ENCODE assay signal across 1 cellular context in genomic region chr1:54375331-54376084, GRCh38.
TF ChIP-seq lines count a peak whose summit lies in the region.

No MANE protein-coding gene starts in this region.

TF ChIP-seq in HEK293, 187 proteins besides CTCF, POLR2A, EP300 and RAD21 (continued from another document):
- TF ChIP-seq ZNF398 (tag by site-specific recombination; IDR thresholded peaks at IDR 0.05) = peak; percentile 75
- no peak for TF ChIP-seq BCL11A (tag by site-specific recombination; IDR thresholded peaks at IDR 0.05; ENCODE audit: low read depth)
- 0 out of 2 replicates have a peak, but pooled peaks have one; percentile 39 for TF ChIP-seq ZNF600 (tag by site-specific recombination; IDR thresholded peaks at IDR 0.05)
- no peak for TF ChIP-seq YY2 (tag by site-specific recombination; IDR thresholded peaks at IDR 0.05)
- TF ChIP-seq ZNF521 (tag by site-specific recombination; IDR thresholded peaks at IDR 0.05) = no peak
- TF ChIP-seq ZFP41 (tag by site-specific recombination; IDR thresholded peaks at IDR 0.05; ENCODE audit: borderline replicate concordance) = no peak
- no peak for TF ChIP-seq ZNF274 (IDR thresholded peaks at IDR 0.05; ENCODE audit: low read length)
- TF ChIP-seq ZNF274 (tag by site-specific recombination; IDR thresholded peaks at IDR 0.05; ENCODE audit: borderline replicate concordance) = no peak
- TF ChIP-seq ZNF610 (tag by site-specific recombination; IDR thresholded peaks at IDR 0.05; ENCODE audit: borderline replicate concordance) = no peak
- TF ChIP-seq ZNF514 (tag by site-specific recombination; IDR thresholded peaks at IDR 0.05) = no peak
- no peak for TF ChIP-seq PBX3 (CRISPR knock-in tag; IDR thresholded peaks at IDR 0.05)
- TF ChIP-seq GLIS1 (tag by site-specific recombination; IDR thresholded peaks at IDR 0.05) = no peak
- no peak for TF ChIP-seq ZNF202 (tag by site-specific recombination; IDR thresholded peaks at IDR 0.05; ENCODE audit: borderline replicate concordance)
- no peak for TF ChIP-seq SP2 (tag by site-specific recombination; IDR thresholded peaks at IDR 0.05)
- no peak for TF ChIP-seq ZNF768 (tag by site-specific recombination; IDR thresholded peaks at IDR 0.05)
- no peak for TF ChIP-seq ZNF157 (tag by site-specific recombination; IDR thresholded peaks at IDR 0.05)
- TF ChIP-seq ZBTB44 (tag by site-specific recombination; IDR thresholded peaks at IDR 0.05) = peak; percentile 62; the same call in 1 of the 2 replicates
- TF ChIP-seq ZNF174 (tag by site-specific recombination; IDR thresholded peaks at IDR 0.05) = no peak
- no peak for TF ChIP-seq ZNF626 (tag by site-specific recombination; IDR thresholded peaks at IDR 0.05)
- no peak for TF ChIP-seq ZNF223 (tag by site-specific recombination; IDR thresholded peaks at IDR 0.05)
- TF ChIP-seq GLIS2 (tag by site-specific recombination; IDR thresholded peaks at IDR 0.05) = peak; percentile 30; the same call in 1 of the 2 replicates
- no peak for TF ChIP-seq ZNF426 (tag by site-specific recombination; IDR thresholded peaks at IDR 0.05)
- TF ChIP-seq ZNF148 (tag by site-specific recombination; IDR thresholded peaks at IDR 0.05; ENCODE audit: borderline replicate concordance) = no peak
- TF ChIP-seq ZNF843 (tag by site-specific recombination; IDR thresholded peaks at IDR 0.05) = no peak
- TF ChIP-seq PRDM10 (tag by site-specific recombination; IDR thresholded peaks at IDR 0.05) = no peak
- TF ChIP-seq ZNF654 (tag by site-specific recombination; IDR thresholded peaks at IDR 0.05; ENCODE audit: low read depth) = no peak
- TF ChIP-seq TSHZ1 (tag by site-specific recombination; IDR thresholded peaks at IDR 0.05; ENCODE audit: borderline replicate concordance) = no peak
- no peak for TF ChIP-seq AEBP2 (tag by site-specific recombination; IDR thresholded peaks at IDR 0.05; ENCODE audit: borderline replicate concordance)
- no peak for TF ChIP-seq ATF2 (tag by site-specific recombination; IDR thresholded peaks at IDR 0.05; ENCODE audit: low read depth)
TF ChIP-seq in HEK293: peak in this region for 4.
